8 cellular contexts compared by ENCODE assay signal in genomic region chr12:66303316-66303804, GRCh38. TPM values are rescaled to one million over a fixed set of nuclear protein-coding genes. Genes with fewer than 3 reads are reported as not detected.
DNase-seq lines count a peak whose midpoint lies in the region; ATAC-seq, FAIRE-seq and TF ChIP-seq lines count a peak whose summit lies in the region.
"Not testable (repeated sequence)": the region's sequence is repeated elsewhere in the genome, so short reads cannot be mapped to it uniquely, and the experiment has no call there.

No MANE protein-coding gene starts in this region.

- SMC1A ChIA-PET in GM12878 (lab: Charles Lee; ENCODE audit: uncharacterized antibody, unreplicated experiment): interaction anchor here (0.7 to 4.7 kb wide), 12 partner anchors 11 to 156 kb away, joined by 3 to 35 read pairs (median 4); partner anchors contain the start of gene TMBIM4

- TF ChIP-seq RAD21 in HCT116 (IDR thresholded peaks at IDR 0.05; ENCODE audit: low read depth); GM12878 (IDR thresholded peaks at IDR 0.05; ENCODE audit: insufficient read depth, low read depth, low read length): not testable (repeated sequence)

- CTCF ChIA-PET in HCT116 (lab: Charles Lee): interaction anchor here (1.1 kb wide), 1 partner anchor 134 kb away, joined by 3 read pairs; the partner anchor contains the start of gene TMBIM4
- CTCF ChIA-PET in GM12878 (lab: Yijun Ruan, JAX): interaction anchor here (1.0 to 4.8 kb wide), 5 partner anchors 25 to 181 kb away, joined by 3 to 17 read pairs (median 3); no protein-coding TSS in a partner anchor

- H3K36me3 Mint-ChIP-seq in T-helper 2 cell treated with Interferon-gamma antibody and Interleukin-4, amounts not matched to agents 5 μg/mL and 100 μg/mL, for 36 hours (ENCODE audit: low read depth): peaks cover 46% of the 10 kb centered on the region

- not testable (repeated sequence) for TF ChIP-seq EP300 in GM12878 (IDR thresholded peaks at IDR 0.05; ENCODE audit: borderline replicate concordance in 1 of 2, control insufficient read depth in 1 of 2, low read depth in 2 of 2, low read length in 2 of 2)

- intact Hi-C loops in HCT116 (cut with micrococcal nuclease): loop anchor here (2.0 kb wide), 1 partner anchor 135 kb away; the partner anchor contains the start of gene TMBIM4
- intact Hi-C loops in GM12878 (cut with micrococcal nuclease; ENCODE audit: unreplicated experiment): loop anchor here (2.0 to 5.0 kb wide), 2 partner anchors 71 to 135 kb away; partner anchors contain the start of gene TMBIM4

- H3K9me3 ChIP-seq in BLaER1 treated with 17β-estradiol and CSF1 and Interleukin-3, amounts not matched to agents 10 nM and 100 nM (replicated peaks in 1 of 11); HCT116 (ENCODE audit: control insufficient read depth in 1 of 2, insufficient read depth in 1 of 2, low read depth in 1 of 2, low read length in 2 of 2); GM12878 (replicated peaks; ENCODE audit: control insufficient read depth, insufficient read depth, low read length); iPS-18c (ENCODE audit: control insufficient read depth, insufficient read depth, low read length): not testable (repeated sequence)

- WGBS in GM12878 (ENCODE audit: insufficient coverage, insufficient replicate concordance, low lambda C conversion rate, missing lambda C conversion rate): 41% methylated on average over 14 of the region's 14 CpGs

- BruUV-seq in HCT116 (replicated peaks; lab: Mats Ljungman, UMichigan); GM12878 (replicated peaks; lab: Mats Ljungman, UMichigan): not testable (repeated sequence)

- not testable (repeated sequence) for TF ChIP-seq CTCF in HCT116 (IDR thresholded peaks at IDR 0.05 in 2 of 3, conservative IDR thresholded peaks at IDR 0.05 in 1 of 3; ENCODE audit: borderline replicate concordance in 1 of 3, insufficient read depth in 1 of 3, low read depth in 2 of 3, low read length in 2 of 3); GM12878 (IDR thresholded peaks at IDR 0.05 in 2 of 3, conservative IDR thresholded peaks at IDR 0.05 in 1 of 3; ENCODE audit: control insufficient read depth in 2 of 3, extremely low read depth in 1 of 3, insufficient read depth in 1 of 3, low read depth in 3 of 3, low read length in 3 of 3)

- not testable (repeated sequence) for H3K79me2 ChIP-seq in HCT116 (ENCODE audit: insufficient read depth, low read length)
- peaks cover 18% of the 10 kb centered on the region for H3K79me2 ChIP-seq in GM12878 (ENCODE audit: control insufficient read depth, insufficient read depth, low read length)

- RAD21 ChIA-PET in HCT116 (lab: Charles Lee; ENCODE audit: low non-redundant PET in 1 of 2, low total read pairs in 2 of 2, uncharacterized antibody in 2 of 2, unreplicated experiment in 2 of 2): not testable (repeated sequence)
- RAD21 ChIA-PET in GM12878 (lab: Charles Lee; ENCODE audit: unreplicated experiment): interaction anchor here (0.6 to 3.0 kb wide), 6 partner anchors 9 to 1645 kb away, joined by 3 to 10 read pairs (median 4); no protein-coding TSS in a partner anchor

- not testable (repeated sequence) for DNase-seq in HCT116 (ENCODE audit: low read depth, low spot score); T-helper 2 cell treated with Interferon-gamma antibody and Interleukin-4, amounts not matched to agents 5 μg/mL and 100 μg/mL, for 36 hours (ENCODE audit: low spot score); skeletal muscle cell (ENCODE audit: low read depth)
- DNase-seq in GM12878 (ENCODE audit: low read depth, low spot score): peak; percentile 49

- H3K27ac Mint-ChIP-seq in T-helper 2 cell treated with Interferon-gamma antibody and Interleukin-4, amounts not matched to agents 5 μg/mL and 100 μg/mL, for 36 hours: peak overlapping the region; percentile 98

- H3K27me3 Mint-ChIP-seq in T-helper 2 cell treated with Interferon-gamma antibody and Interleukin-4, amounts not matched to agents 5 μg/mL and 100 μg/mL, for 36 hours (ENCODE audit: low read depth): not testable (repeated sequence)

- peak; percentile 13 for FAIRE-seq in GM12878 (lab: Jason Lieb, UNC)

- POLR2A ChIA-PET in HCT116 (lab: Charles Lee) (interaction anchor here (1.4 kb wide), 1 partner anchor 8 kb away, joined by 6 read pairs; no protein-coding TSS in a partner anchor), GM12878 (lab: Charles Lee) (interaction anchor here (0.5 to 5.0 kb wide), 10 partner anchors 9 to 1227 kb away, joined by 3 to 19 read pairs (median 5); partner anchors contain the start of gene TMBIM4)

- not testable (repeated sequence) for H3K9me3 Mint-ChIP-seq in T-helper 2 cell treated with Interferon-gamma antibody and Interleukin-4, amounts not matched to agents 5 μg/mL and 100 μg/mL, for 36 hours

- peaks cover 52% of the 10 kb centered on the region for H3K4me1 Mint-ChIP-seq in T-helper 2 cell treated with Interferon-gamma antibody and Interleukin-4, amounts not matched to agents 5 μg/mL and 100 μg/mL, for 36 hours (ENCODE audit: low read depth)

- peak overlapping the region; percentile 99 for H3K4me3 Mint-ChIP-seq in T-helper 2 cell treated with Interferon-gamma antibody and Interleukin-4, amounts not matched to agents 5 μg/mL and 100 μg/mL, for 36 hours

- not testable (repeated sequence) for H2AFZ ChIP-seq in HCT116 (ENCODE audit: low read depth, low read length, poor library complexity, severe bottlenecking); GM12878 (ENCODE audit: control insufficient read depth, low read depth, low read length)

- peaks cover 23 to 34% (median 30%) of the 10 kb centered on the region in 10 experiments for H3K4me1 ChIP-seq in BLaER1 treated with 17β-estradiol and CSF1 and Interleukin-3, amounts not matched to agents 10 nM and 100 nM
- H3K4me1 ChIP-seq in HCT116 (ENCODE audit: control insufficient read depth in 1 of 2, insufficient read depth in 2 of 2, low read length in 2 of 2): peaks cover 8 to 11% of the 10 kb centered on the region in 2 experiments; a peak in 3 of 4 replicates
- not testable (repeated sequence) for H3K4me1 ChIP-seq in GM12878 (ENCODE audit: control insufficient read depth, insufficient read depth, low read length)

- H4K20me1 ChIP-seq in BLaER1 treated with 17β-estradiol and CSF1 and Interleukin-3, amounts not matched to agents 10 nM and 100 nM; HCT116 (ENCODE audit: insufficient read depth); GM12878 (ENCODE audit: control insufficient read depth, insufficient read depth): not testable (repeated sequence)

- in situ Hi-C loops in GM12878 (cut with MboI): loop anchor here (5.0 kb wide), 1 partner anchor 136 kb away; the partner anchor contains the start of gene TMBIM4

- ATAC-seq in GM18909 (IDR thresholded peaks at IDR 0.05; ENCODE audit: poor library complexity, unreplicated experiment) (peak; percentile 46), HG03520 (IDR thresholded peaks at IDR 0.05; ENCODE audit: unreplicated experiment) (peak; percentile 42), GM12878 (peak; percentile 76)
- not testable (repeated sequence) for ATAC-seq in HCT116

- H3K9me2 ChIP-seq in HCT116 (ENCODE audit: insufficient read depth): not testable (repeated sequence)

- H3K27me3 ChIP-seq in BLaER1 treated with 17β-estradiol and CSF1 and Interleukin-3, amounts not matched to agents 10 nM and 100 nM; HCT116 (ENCODE audit: insufficient read depth, low read length); GM12878 (replicated peaks in 1 of 2; ENCODE audit: control insufficient read depth in 2 of 2, insufficient read depth in 2 of 2, low read length in 1 of 2): not testable (repeated sequence)

- H3K9ac ChIP-seq in BLaER1 treated with 17β-estradiol and CSF1 and Interleukin-3, amounts not matched to agents 10 nM and 100 nM: peak overlapping the region in 5 of 11 experiments; percentile 75 to 86 (median 80); a peak in 7 of 22 replicates
- H3K9ac ChIP-seq in HCT116 (ENCODE audit: low read length): peak overlapping the region; percentile 83
- peak overlapping the region; percentile 81 for H3K9ac ChIP-seq in GM12878 (ENCODE audit: control insufficient read depth, insufficient read depth, low read length)

- TF ChIP-seq POLR2A in HCT116 (IDR thresholded peaks at IDR 0.05; ENCODE audit: borderline replicate concordance, extremely low read depth, insufficient read depth, insufficient read length); GM12878 (IDR thresholded peaks at IDR 0.05; ENCODE audit: low read depth, low read length): not testable (repeated sequence)

- peaks cover 3 to 27% (median 19%) of the 10 kb centered on the region in 11 experiments; a peak in 15 of 22 replicates for H3K36me3 ChIP-seq in BLaER1 treated with 17β-estradiol and CSF1 and Interleukin-3, amounts not matched to agents 10 nM and 100 nM
- not testable (repeated sequence) for H3K36me3 ChIP-seq in HCT116 (ENCODE audit: control insufficient read depth in 1 of 2, insufficient read depth in 2 of 2, low read length in 2 of 2); GM12878 (ENCODE audit: control insufficient read depth in 2 of 2, insufficient read depth in 2 of 2, low read length in 1 of 2)

- peak overlapping the region; percentile 50 to 96 (median 88) for H3K4me2 ChIP-seq in BLaER1 treated with 17β-estradiol and CSF1 and Interleukin-3, amounts not matched to agents 10 nM and 100 nM
- H3K4me2 ChIP-seq in HCT116 (ENCODE audit: low read length) (peak overlapping the region; percentile 92), GM12878 (ENCODE audit: control insufficient read depth, insufficient read depth) (peak overlapping the region; percentile 28)

- H3K4me3 ChIP-seq in BLaER1 treated with 17β-estradiol and CSF1 and Interleukin-3, amounts not matched to agents 10 nM and 100 nM: peak overlapping the region; percentile 64 to 82 (median 73); a peak in 18 of 20 replicates
- H3K4me3 ChIP-seq in HCT116 (replicated peaks in 1 of 2; ENCODE audit: low read depth in 1 of 2, low read length in 2 of 2) (peak overlapping the region; percentile 81 to 86), GM12878 (peak overlapping the region; percentile 85), iPS-18c (ENCODE audit: insufficient read depth, low read depth, low read length) (peak overlapping the region; percentile 80; the same call in 1 of the 2 replicates), skeletal muscle cell (ENCODE audit: low read depth, low read length) (peak overlapping the region; percentile 74)

- H3K27ac ChIP-seq in BLaER1 treated with 17β-estradiol and CSF1 and Interleukin-3, amounts not matched to agents 10 nM and 100 nM: peak overlapping the region in 1 of 11 experiments; percentile 82; a peak in 4 of 22 replicates
- H3K27ac ChIP-seq in HCT116 (ENCODE audit: low read depth, low read length): not testable (repeated sequence)
- peak overlapping the region; percentile 87 for H3K27ac ChIP-seq in GM12878 (ENCODE audit: control insufficient read depth, insufficient read depth)

RNA-seq across cellular contexts. Expression of gene HELB, which starts 1.1 kb away (rescaled TPM):
- 9.3 TPM for total RNA-seq in HCT116 (2021; ENCODE audit: unreplicated experiment)
- polyA plus RNA-seq in HCT116 (2012): 1.1 TPM in 2 replicates
- 95.4 and 98.4 TPM in 2 replicates for total RNA-seq in GM12878 (2013; cell fraction: nucleolus; rRNA removed)
- total RNA-seq in GM12878 (2014; rRNA removed): 4.6 and 7.4 TPM in 2 replicates
- 5.9 and 7.2 TPM in 2 replicates for total RNA-seq in GM12878 (2014; rRNA removed; fragmentation: Illumina TruSeq; extraction: Trizol)
- 5.8 and 6.4 TPM in 2 replicates for total RNA-seq in GM12878 (2021)
- 2.3 TPM for polyA plus RNA-seq in GM12878 (2011; ENCODE audit: low read depth)
- polyA plus RNA-seq in GM12878 (2011; rRNA removed): 10.0 and 15.3 TPM in 2 replicates
- polyA plus RNA-seq in GM12878 (2011; cell fraction: cytosol; rRNA removed): 3.7 and 4.4 TPM in 2 replicates
- 9.1 and 9.4 TPM in 2 replicates for polyA plus RNA-seq in GM12878 (2011; cell fraction: nucleus; rRNA removed)
- 3.2 TPM in 2 replicates for polyA plus RNA-seq in GM12878 (2012)
- polyA plus RNA-seq in GM12878 (2014; fragmentation: Illumina TruSeq; extraction: Trizol): 2.5 and 3.5 TPM in 2 replicates
- 1 to 10 TPM in 1 of 2 experiments, under 1 TPM in 1; 0.58 to 1.0 TPM for polyA plus RNA-seq in GM12878 (2014; fragmentation: Nextera tagmentation; extraction: Ambion mirVana)
- polyA plus RNA-seq in GM12878 (2014; rRNA removed): 2.7 and 3.3 TPM in 2 replicates
- polyA plus RNA-seq in GM12878 (2016; fragmentation: Nextera tagmentation; extraction: Ambion mirVana): 1 to 10 TPM; 4.3 to 4.6 TPM
- polyA minus RNA-seq in GM12878 (2011; rRNA and poly(A)+ RNA removed): 16.6 and 19.2 TPM in 2 replicates
- 5.1 and 5.2 TPM in 2 replicates for polyA minus RNA-seq in GM12878 (2011; cell fraction: cytosol; rRNA and poly(A)+ RNA removed)
- polyA minus RNA-seq in GM12878 (2011; cell fraction: nucleus; rRNA and poly(A)+ RNA removed): 15.2 and 23.1 TPM in 2 replicates

Comparison
In these comparisons a context has a peak if more than half of its experiments do, and no peak if none do; other contexts are left out.
1. H3K4me2 ChIP-seq: peak in every context shown above with its lines; median percentile 92 in HCT116; 88 in BLaER1 treated with 17β-estradiol and CSF1 and Interleukin-3, amounts not matched to agents 10 nM and 100 nM; 28 in GM12878.